ENCODE assay signal across 1 cellular context in genomic region chr1:227823537-227823936, GRCh38.
TF ChIP-seq lines count a peak whose summit lies in the region.

No MANE protein-coding gene starts in this region.

TF ChIP-seq in K562, 482 proteins besides CTCF, POLR2A, EP300 and RAD21:
- TF ChIP-seq, protein P1, sequence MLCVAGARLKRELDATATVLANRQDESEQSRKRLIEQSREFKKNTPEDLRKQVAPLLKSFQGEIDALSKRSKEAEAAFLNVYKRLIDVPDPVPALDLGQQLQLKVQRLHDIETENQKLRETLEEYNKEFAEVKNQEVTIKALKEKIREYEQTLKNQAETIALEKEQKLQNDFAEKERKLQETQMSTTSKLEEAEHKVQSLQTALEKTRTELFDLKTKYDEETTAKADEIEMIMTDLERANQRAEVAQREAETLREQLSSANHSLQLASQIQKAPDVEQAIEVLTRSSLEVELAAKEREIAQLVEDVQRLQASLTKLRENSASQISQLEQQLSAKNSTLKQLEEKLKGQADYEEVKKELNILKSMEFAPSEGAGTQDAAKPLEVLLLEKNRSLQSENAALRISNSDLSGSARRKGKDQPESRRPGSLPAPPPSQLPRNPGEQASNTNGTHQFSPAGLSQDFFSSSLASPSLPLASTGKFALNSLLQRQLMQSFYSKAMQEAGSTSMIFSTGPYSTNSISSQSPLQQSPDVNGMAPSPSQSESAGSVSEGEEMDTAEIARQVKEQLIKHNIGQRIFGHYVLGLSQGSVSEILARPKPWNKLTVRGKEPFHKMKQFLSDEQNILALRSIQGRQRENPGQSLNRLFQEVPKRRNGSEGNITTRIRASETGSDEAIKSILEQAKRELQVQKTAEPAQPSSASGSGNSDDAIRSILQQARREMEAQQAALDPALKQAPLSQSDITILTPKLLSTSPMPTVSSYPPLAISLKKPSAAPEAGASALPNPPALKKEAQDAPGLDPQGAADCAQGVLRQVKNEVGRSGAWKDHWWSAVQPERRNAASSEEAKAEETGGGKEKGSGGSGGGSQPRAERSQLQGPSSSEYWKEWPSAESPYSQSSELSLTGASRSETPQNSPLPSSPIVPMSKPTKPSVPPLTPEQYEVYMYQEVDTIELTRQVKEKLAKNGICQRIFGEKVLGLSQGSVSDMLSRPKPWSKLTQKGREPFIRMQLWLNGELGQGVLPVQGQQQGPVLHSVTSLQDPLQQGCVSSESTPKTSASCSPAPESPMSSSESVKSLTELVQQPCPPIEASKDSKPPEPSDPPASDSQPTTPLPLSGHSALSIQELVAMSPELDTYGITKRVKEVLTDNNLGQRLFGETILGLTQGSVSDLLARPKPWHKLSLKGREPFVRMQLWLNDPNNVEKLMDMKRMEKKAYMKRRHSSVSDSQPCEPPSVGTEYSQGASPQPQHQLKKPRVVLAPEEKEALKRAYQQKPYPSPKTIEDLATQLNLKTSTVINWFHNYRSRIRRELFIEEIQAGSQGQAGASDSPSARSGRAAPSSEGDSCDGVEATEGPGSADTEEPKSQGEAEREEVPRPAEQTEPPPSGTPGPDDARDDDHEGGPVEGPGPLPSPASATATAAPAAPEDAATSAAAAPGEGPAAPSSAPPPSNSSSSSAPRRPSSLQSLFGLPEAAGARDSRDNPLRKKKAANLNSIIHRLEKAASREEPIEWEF (CRISPR knock-in tag; IDR thresholded peaks at IDR 0.05) = no peak
- peak; percentile 44; the same call in 1 of the 2 replicates for TF ChIP-seq CEBPG (CRISPR knock-in tag; IDR thresholded peaks at IDR 0.05)
- TF ChIP-seq CEBPG (tag; conservative IDR thresholded peaks at IDR 0.05 in 1 of 2, IDR thresholded peaks at IDR 0.05 in 1 of 2) = 0 out of 4 replicates have a peak, but pooled peaks of 1 of the 2 experiments have one; percentile 35
- no peak for TF ChIP-seq ARID3A (IDR thresholded peaks at IDR 0.05; ENCODE audit: borderline replicate concordance, low read depth, low read length)
- TF ChIP-seq NFATC3 (IDR thresholded peaks at IDR 0.05) = no peak
- TF ChIP-seq ZNF766 (CRISPR knock-in tag; conservative IDR thresholded peaks at IDR 0.05) = peak; percentile 61; the same call in 1 of the 2 replicates
- TF ChIP-seq HDAC1 (IDR thresholded peaks at IDR 0.05) = no peak
- TF ChIP-seq CEBPB (tag; IDR thresholded peaks at IDR 0.05) = 0 out of 2 replicates have a peak, but pooled peaks have one; percentile 15
- no peak for TF ChIP-seq ZKSCAN3 (CRISPR knock-in tag; IDR thresholded peaks at IDR 0.05)
- no peak for TF ChIP-seq ELF2 (CRISPR knock-in tag; IDR thresholded peaks at IDR 0.05)
- TF ChIP-seq ZNF316 (IDR thresholded peaks at IDR 0.05) = 0 out of 2 replicates have a peak, but pooled peaks have one; percentile 40
- TF ChIP-seq MEF2D (tag; conservative IDR thresholded peaks at IDR 0.05; ENCODE audit: low read depth) = no peak
- peak; percentile 80 to 93 for TF ChIP-seq TRIM24 (IDR thresholded peaks at IDR 0.05)
